Comparison of ENCODE assay signal across 8 cellular contexts in genomic region chrX:47217852-47218279, GRCh38. TPM values are rescaled to one million over a fixed set of nuclear protein-coding genes. Genes with fewer than 3 reads are reported as not detected.
DNase-seq lines count a peak whose midpoint lies in the region; ATAC-seq, FAIRE-seq and TF ChIP-seq lines count a peak whose summit lies in the region.

No MANE protein-coding gene starts in this region.

- H3K36me3 ChIP-seq in A673 (ENCODE audit: insufficient read depth, low read length, poor library complexity, severe bottlenecking) (peaks cover 41% of the 10 kb centered on the region), small intestine (ENCODE audit: control insufficient read depth in 2 of 2, insufficient read depth in 2 of 2, low read length in 2 of 2) (peaks cover 2 to 8% of the 10 kb centered on the region in 2 donors)

- H3K27me3 ChIP-seq in A673 (replicated peaks; ENCODE audit: insufficient read depth, low read depth, low read length, poor library complexity) (no peaks in the 10 kb centered on the region), small intestine (ENCODE audit: control insufficient read depth in 2 of 2, insufficient read depth in 2 of 2, low read length in 2 of 2) (no peaks in the 10 kb centered on the region)

- DNase-seq in A673 (ENCODE audit: low spot score) (peak; percentile 100), NCI-H2196 (lab: John Stamatoyannopoulos, UW; ENCODE audit: unreplicated experiment) (peak; percentile 93), cardiac fibroblast (ENCODE audit: low read depth in 2 of 2) (peak; percentile 98 to 99), iPS-NIHi7 (ENCODE audit: extremely low spot score) (peak; percentile 91), small intestine (peak; percentile 98)

- peak; percentile 88 for FAIRE-seq in small intestine (lab: Jason Lieb, UNC)

- H3K4me3 ChIP-seq in A673 (ENCODE audit: low read depth, low read length, poor library complexity, severe bottlenecking) = peak overlapping the region; percentile 100
- H3K4me3 ChIP-seq in WI38 (ENCODE audit: low read depth, low read length) = peak overlapping the region; percentile 77
- peak overlapping the region; percentile 65 to 66 for H3K4me3 ChIP-seq in cardiac fibroblast (replicated peaks in 1 of 2; ENCODE audit: low read depth in 2 of 2, low read length in 2 of 2)
- peak overlapping the region; percentile 76 to 78 for H3K4me3 ChIP-seq in small intestine (ENCODE audit: low read depth in 1 of 2, low read length in 2 of 2)

- peak; percentile 87 for ATAC-seq in GM18867 (IDR thresholded peaks at IDR 0.05; ENCODE audit: unreplicated experiment)
- peak; percentile 83 for ATAC-seq in HG03108 (IDR thresholded peaks at IDR 0.05; ENCODE audit: unreplicated experiment)

- TF ChIP-seq CTCF in A673 (conservative IDR thresholded peaks at IDR 0.05; ENCODE audit: low read depth, low read length) (no peak), WI38 (IDR thresholded peaks at IDR 0.05; ENCODE audit: low read depth, low read length) (no peak), cardiac fibroblast (IDR thresholded peaks at IDR 0.05; ENCODE audit: low read depth, low read length) (no peak)

- intact Hi-C loops in A673 (cut with micrococcal nuclease; ENCODE audit: unreplicated experiment) = loop anchor here (1.0 kb wide), 2 partner anchors 15 to 25 kb away; partner anchors contain the start of genes UBA1 and USP11

- H3K9me3 ChIP-seq in A673 (ENCODE audit: low read depth, low read length, poor library complexity, severe bottlenecking) = no peaks in the 10 kb centered on the region
- H3K9me3 ChIP-seq in small intestine (ENCODE audit: control insufficient read depth, low read depth) = no peaks in the 10 kb centered on the region

- CTCF ChIA-PET in A673 (lab: Charles Lee) = interaction anchor here (1.0 to 1.3 kb wide), 2 partner anchors 166 to 305 kb away, joined by 5 read pairs; no protein-coding TSS in a partner anchor

- WGBS in small intestine, 3 donors = 0 to 1% (median 1%) methylated on average over 23 to 31 of the region's 31 CpGs

- H3K4me1 ChIP-seq in A673 (ENCODE audit: insufficient read depth, low read length, poor library complexity, severe bottlenecking) (peaks cover 14% of the 10 kb centered on the region), small intestine (ENCODE audit: control insufficient read depth in 2 of 2, insufficient read depth in 1 of 2, low read depth in 1 of 2, low read length in 1 of 2) (peaks cover 0 to 6% of the 10 kb centered on the region in 2 donors)

- H3K27ac ChIP-seq in A673 (ENCODE audit: low read depth, low read length, poor library complexity, severe bottlenecking) = peak overlapping the region; percentile 99
- H3K27ac ChIP-seq in small intestine (ENCODE audit: low read depth in 1 of 2, low read length in 1 of 2) = peak overlapping the region; percentile 96 to 99

- POLR2A ChIA-PET in A673 (lab: Charles Lee; ENCODE audit: low non-redundant PET) = interaction anchor here (1.0 kb wide), 2 partner anchors 15 to 27 kb away, joined by 3 to 4 read pairs; partner anchors contain the start of gene USP11

- BruUV-seq in A673 (replicated peaks; lab: Mats Ljungman, UMichigan) = no TSS peak

RNA-seq across cellular contexts. Expression of gene CDK16, which starts 0.6 kb away (rescaled TPM):
- total RNA-seq in A673 (2021) = 168 and 181 TPM in 2 replicates
- polyA plus RNA-seq in small intestine = 10 to 100 TPM; 48.9 to 75.8 (median 53.9) TPM

RNA-seq across cellular contexts. Expression of gene USP11, which starts 14.9 kb away (rescaled TPM):
- total RNA-seq in A673 (2021) = 122 and 134 TPM in 2 replicates
- 10 to 100 TPM in 1 of 3 donors, 1 to 10 TPM in 2; 4.0 to 17.0 (median 6.8) TPM for polyA plus RNA-seq in small intestine

RNA-seq across cellular contexts. Expression of gene UBA1, which starts 24.2 kb away (rescaled TPM):
- total RNA-seq in A673 (2021) = 413 and 437 TPM in 2 replicates
- 100 to 1,000 TPM in 1 of 3 donors, 10 to 100 TPM in 2; 90.5 to 101 (median 95.9) TPM for polyA plus RNA-seq in small intestine

Comparison
In these comparisons a context has a peak if more than half of its experiments do, and no peak if none do; other contexts are left out.
1. Peak in every context shown above with its lines: DNase-seq, ATAC-seq, H3K4me3 ChIP-seq and H3K27ac ChIP-seq.